10 cellular contexts compared by ENCODE assay signal in the genomic region with DNA sequence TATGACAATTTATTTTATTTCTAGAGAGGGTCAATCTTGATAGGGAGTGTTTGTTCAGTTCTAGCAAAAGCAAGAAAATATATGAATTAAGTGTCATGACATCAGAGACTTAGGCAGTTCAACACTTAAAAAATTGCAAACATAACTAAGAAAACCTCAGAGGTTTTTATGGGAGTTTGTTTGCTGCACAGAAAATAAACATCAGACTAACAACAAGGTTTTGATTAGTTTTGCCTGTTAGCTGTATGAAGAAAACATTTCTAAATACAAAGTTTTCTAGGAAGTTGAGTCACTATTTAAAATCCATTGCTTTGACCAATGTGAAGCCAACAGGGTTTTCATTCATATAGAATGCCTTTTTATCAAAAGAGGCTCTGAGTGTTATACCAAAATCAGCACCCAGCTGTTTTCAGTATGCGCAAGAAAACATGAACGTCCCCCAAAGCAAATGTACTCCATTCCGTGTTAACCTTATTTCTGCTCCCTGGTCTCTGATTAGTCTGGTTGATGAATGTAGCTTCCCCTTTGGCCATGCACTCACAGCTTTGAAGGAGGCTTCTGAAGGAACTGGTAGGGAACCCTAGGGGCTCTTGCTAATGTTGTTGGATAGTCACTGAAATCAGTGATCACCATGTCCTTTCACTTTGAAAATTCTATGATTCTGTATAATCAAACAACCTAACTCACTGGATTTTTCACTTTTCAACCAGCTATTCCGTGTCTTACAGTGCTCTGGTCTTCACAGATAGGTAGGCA.
A peak's percentile ranks its signal among the peaks of the same experiment; 100 is the strongest.
DNase-seq lines count a peak whose midpoint lies in the region; ATAC-seq and TF ChIP-seq lines count a peak whose summit lies in the region.
"Had no signal": no experiment of that assay in that cellular context is flagged by ENCODE, and none has a peak within 500 bp of the region (broad histone marks: within the 10 kb centered on the region; RNA-seq: fewer than 3 reads in every experiment).

No MANE protein-coding gene starts in this region.

- TF ChIP-seq CTCF in DND-41 (IDR thresholded peaks at IDR 0.05; ENCODE audit: borderline replicate concordance, extremely low read depth, low read length, poor library complexity, severe bottlenecking) (no peak), tibial nerve (IDR thresholded peaks at IDR 0.05) (no peak)

- H3K4me1 ChIP-seq in DND-41 (ENCODE audit: insufficient read depth, low read length) (peaks cover 26% of the 10 kb centered on the region), tibial nerve (peaks cover 0 to 11% (median 4%) of the 10 kb centered on the region in 4 donors)

- H3K36me3 Mint-ChIP-seq in activated T-helper 2 cell treated with anti-CD3 and anti-CD28 coated beads, Interferon-gamma antibody, Interleukin-2, Interleukin-4, amounts not matched to agents 10 μg/mL and 5 μg/mL and 100 μg/mL, durations not matched to agents 14 hours and 24 hours and 36 hours (ENCODE audit: low read depth) = peaks cover 27% of the 10 kb centered on the region

- H2AFZ ChIP-seq in DND-41 (ENCODE audit: low read depth, low read length) = peak overlapping the region; percentile 50

- no peaks in the 10 kb centered on the region for H4K20me1 ChIP-seq in DND-41 (ENCODE audit: insufficient read depth, low read length)

- H3K27ac Mint-ChIP-seq in activated T-helper 2 cell treated with anti-CD3 and anti-CD28 coated beads, Interferon-gamma antibody, Interleukin-2, Interleukin-4, amounts not matched to agents 10 μg/mL and 5 μg/mL and 100 μg/mL, durations not matched to agents 14 hours and 24 hours and 36 hours = peak overlapping the region; percentile 75
- H3K27ac Mint-ChIP-seq: endodermal cell had no signal

- intact Hi-C loops in activated T-helper 2 cell treated with anti-CD3 and anti-CD28 coated beads, Interferon-gamma antibody, Interleukin-2, Interleukin-4, amounts not matched to agents 10 μg/mL and 5 μg/mL and 100 μg/mL, durations not matched to agents 14 hours and 24 hours and 36 hours (cut with micrococcal nuclease) = loop anchor here (1.0 to 5.0 kb wide), 9 partner anchors 10 to 201 kb away; a partner anchor contains a TSS

- H3K79me2 ChIP-seq in DND-41 (ENCODE audit: insufficient read depth, low read length) = no peaks in the 10 kb centered on the region

- no peak for ATAC-seq in DND-41 (ENCODE audit: insufficient read depth, low read depth)
- peak; percentile 4 for ATAC-seq in GM19397 (IDR thresholded peaks at IDR 0.05; ENCODE audit: unreplicated experiment)
- ATAC-seq in HG03108 (IDR thresholded peaks at IDR 0.05; ENCODE audit: unreplicated experiment) = peak; percentile 18

- WGBS in tibial nerve, 2 donors = 65 to 70% methylated on average over 4 of the region's 4 CpGs

- DNase-seq in DND-41 = no peak
- no peak for DNase-seq in activated T-helper 2 cell treated with anti-CD3 and anti-CD28 coated beads, Interferon-gamma antibody, Interleukin-2, Interleukin-4, amounts not matched to agents 10 μg/mL and 5 μg/mL and 100 μg/mL, durations not matched to agents 14 hours and 24 hours and 36 hours (ENCODE audit: low spot score)
- DNase-seq in central memory CD4-positive, alpha-beta T cell = no peak
- DNase-seq in HK-2 (ENCODE audit: unreplicated experiment) = no peak
- DNase-seq in AML-193 (lab: John Stamatoyannopoulos, UW) = no peak
- no peak for DNase-seq in tibial nerve (ENCODE audit: low spot score in 2 of 2)
- DNase-seq: endodermal cell had no signal

- H3K9me3 Mint-ChIP-seq in activated T-helper 2 cell treated with anti-CD3 and anti-CD28 coated beads, Interferon-gamma antibody, Interleukin-2, Interleukin-4, amounts not matched to agents 10 μg/mL and 5 μg/mL and 100 μg/mL, durations not matched to agents 14 hours and 24 hours and 36 hours = no peaks in the 10 kb centered on the region
- H3K9me3 Mint-ChIP-seq: endodermal cell had no signal

- H3K9me3 ChIP-seq in DND-41 (ENCODE audit: insufficient read depth, low read length, severe bottlenecking) (no peaks in the 10 kb centered on the region), tibial nerve (no peaks in the 10 kb centered on the region)
- H3K9me3 ChIP-seq: thoracic aorta had no signal

- peak overlapping the region; percentile 5 for H3K4me3 Mint-ChIP-seq in activated T-helper 2 cell treated with anti-CD3 and anti-CD28 coated beads, Interferon-gamma antibody, Interleukin-2, Interleukin-4, amounts not matched to agents 10 μg/mL and 5 μg/mL and 100 μg/mL, durations not matched to agents 14 hours and 24 hours and 36 hours (ENCODE audit: low read depth)
- H3K4me3 Mint-ChIP-seq: endodermal cell had no signal

- TF ChIP-seq EP300 in tibial nerve (IDR thresholded peaks at IDR 0.05) = no peak

- H3K27me3 ChIP-seq in DND-41 (ENCODE audit: insufficient read depth, low read length, poor library complexity) = no peaks in the 10 kb centered on the region
- H3K27me3 ChIP-seq in tibial nerve = no peaks in the 10 kb centered on the region

- no peak overlapping the region for H3K9ac ChIP-seq in DND-41 (ENCODE audit: low read depth, low read length)

- H3K4me3 ChIP-seq in DND-41 (ENCODE audit: low read depth in 1 of 2, low read length in 2 of 2) (no peak overlapping the region), tibial nerve (no peak overlapping the region)
- H3K4me3 ChIP-seq: thoracic aorta had no signal

- H3K4me1 Mint-ChIP-seq in activated T-helper 2 cell treated with anti-CD3 and anti-CD28 coated beads, Interferon-gamma antibody, Interleukin-2, Interleukin-4, amounts not matched to agents 10 μg/mL and 5 μg/mL and 100 μg/mL, durations not matched to agents 14 hours and 24 hours and 36 hours (ENCODE audit: low read depth) = peaks cover 18% of the 10 kb centered on the region
- H3K4me1 Mint-ChIP-seq: endodermal cell had no signal

- TF ChIP-seq POLR2A in tibial nerve (IDR thresholded peaks at IDR 0.05) = no peak

- H3K27me3 Mint-ChIP-seq in activated T-helper 2 cell treated with anti-CD3 and anti-CD28 coated beads, Interferon-gamma antibody, Interleukin-2, Interleukin-4, amounts not matched to agents 10 μg/mL and 5 μg/mL and 100 μg/mL, durations not matched to agents 14 hours and 24 hours and 36 hours (ENCODE audit: low read depth) = peaks cover 15% of the 10 kb centered on the region

- no peak overlapping the region for H3K4me2 ChIP-seq in DND-41 (ENCODE audit: insufficient read depth, low read length)

- H3K36me3 ChIP-seq in DND-41 (ENCODE audit: insufficient read depth, low read length) = no peaks in the 10 kb centered on the region
- no peaks in the 10 kb centered on the region for H3K36me3 ChIP-seq in tibial nerve
- H3K36me3 ChIP-seq: thoracic aorta had no signal

- H3K27ac ChIP-seq in DND-41 (ENCODE audit: low read length) (no peak overlapping the region), tibial nerve (no peak overlapping the region)
- H3K27ac ChIP-seq: thoracic aorta had no signal
